In genomic region chr9:124309665-124310064, GRCh38 we compare ENCODE assay signal across 9 cellular contexts. TPM values are rescaled to one million over a fixed set of nuclear protein-coding genes. Genes with fewer than 3 reads are reported as not detected.
DNase-seq lines count a peak whose midpoint lies in the region; TF ChIP-seq lines count a peak whose summit lies in the region.
"Had no signal": no experiment of that assay in that cellular context is flagged by ENCODE, and none has a peak within 500 bp of the region (broad histone marks: within the 10 kb centered on the region; RNA-seq: fewer than 3 reads in every experiment).

No MANE protein-coding gene starts in this region.

- H3K27ac ChIP-seq in endodermal cell (ENCODE audit: low read depth, low read length) = peak overlapping the region; percentile 41

- no peaks in the 10 kb centered on the region for H3K27me3 ChIP-seq in endodermal cell (ENCODE audit: control insufficient read depth, insufficient read depth, low read length, poor library complexity, severe bottlenecking)

- DNase-seq in AG10803 (ENCODE audit: low read depth) = peak; percentile 96
- DNase-seq in NCI-H226 = peak; percentile 93
- peak; percentile 87 for DNase-seq in endodermal cell
- peak; percentile 90 for DNase-seq in myocyte (ENCODE audit: low read depth)
- DNase-seq in NCI-H2081 (lab: John Stamatoyannopoulos, UW) = no peak
- no peak for DNase-seq in NCI-H2227 treated with DMSO at 0.1 percent for 48 hours (lab: John Stamatoyannopoulos, UW)
- DNase-seq in DMS 273 (lab: John Stamatoyannopoulos, UW; ENCODE audit: unreplicated experiment) = no peak
- DNase-seq in cerebellum (ENCODE audit: low spot score) = no peak
- DNase-seq: DMS 273 treated with DMSO at 0.1 percent for 48 hours had no signal

- 70 to 83% methylated on average over 14 of the region's 14 CpGs for WGBS in endodermal cell (ENCODE audit: insufficient coverage in 1 of 2, insufficient read length in 1 of 2), 2 experiments

- no peaks in the 10 kb centered on the region for H3K4me1 ChIP-seq in endodermal cell (ENCODE audit: control insufficient read depth, insufficient read depth, low read length)

- H3K36me3 ChIP-seq in endodermal cell (ENCODE audit: control insufficient read depth, insufficient read depth, low read length) = no peaks in the 10 kb centered on the region

- no peaks in the 10 kb centered on the region for H3K4me1 Mint-ChIP-seq in endodermal cell

- H3K4me3 Mint-ChIP-seq in endodermal cell = no peak overlapping the region

- H3K4me3 ChIP-seq in AG10803 (ENCODE audit: low read length) (no peak overlapping the region), endodermal cell (ENCODE audit: low read length) (no peak overlapping the region)

- H3K9me3 Mint-ChIP-seq in endodermal cell = no peaks in the 10 kb centered on the region

- H3K27me3 Mint-ChIP-seq in endodermal cell (ENCODE audit: insufficient read depth) = no peaks in the 10 kb centered on the region

- H3K9me3 ChIP-seq in endodermal cell (ENCODE audit: control insufficient read depth, low read length) = no peaks in the 10 kb centered on the region

- H3K27ac Mint-ChIP-seq in endodermal cell = peak overlapping the region; percentile 78

- no peak for TF ChIP-seq CTCF in AG10803 (conservative IDR thresholded peaks at IDR 0.05; ENCODE audit: low read length)
- no peak for TF ChIP-seq CTCF in endodermal cell (conservative IDR thresholded peaks at IDR 0.05)

- no peaks in the 10 kb centered on the region for H3K36me3 Mint-ChIP-seq in endodermal cell (ENCODE audit: low read depth)

- H3K9ac ChIP-seq in endodermal cell (ENCODE audit: extremely low read depth, low read length, poor library complexity, severe bottlenecking) = no peak overlapping the region

RNA-seq across cellular contexts. Expression of gene NEK6, which starts 51.9 kb away (rescaled TPM):
- total RNA-seq in endodermal cell (10 to 100 TPM; 17.1 to 32.5 TPM), myocyte (65.6 and 84.7 TPM in 2 replicates), cerebellum (18.9 TPM)
- 18.7 TPM for polyA plus RNA-seq in endodermal cell (2013, experiment 1 of 2)
- 19.7 TPM for polyA plus RNA-seq in endodermal cell (2013, experiment 2 of 2)
- 124 TPM for polyA plus RNA-seq in myocyte (2012)

Comparison
In these comparisons a context has a peak if more than half of its experiments do, and no peak if none do; other contexts are left out.
1. DNase-seq: peak in AG10803 (single experiment), NCI-H226 (single experiment), endodermal cell (single experiment) and myocyte (single experiment); none in NCI-H2081 (0 of 2), NCI-H2227 treated with DMSO at 0.1 percent for 48 hours (single experiment), DMS 273 (single experiment) and cerebellum (single experiment).